13 cellular contexts compared by ENCODE assay signal in the genomic region with DNA sequence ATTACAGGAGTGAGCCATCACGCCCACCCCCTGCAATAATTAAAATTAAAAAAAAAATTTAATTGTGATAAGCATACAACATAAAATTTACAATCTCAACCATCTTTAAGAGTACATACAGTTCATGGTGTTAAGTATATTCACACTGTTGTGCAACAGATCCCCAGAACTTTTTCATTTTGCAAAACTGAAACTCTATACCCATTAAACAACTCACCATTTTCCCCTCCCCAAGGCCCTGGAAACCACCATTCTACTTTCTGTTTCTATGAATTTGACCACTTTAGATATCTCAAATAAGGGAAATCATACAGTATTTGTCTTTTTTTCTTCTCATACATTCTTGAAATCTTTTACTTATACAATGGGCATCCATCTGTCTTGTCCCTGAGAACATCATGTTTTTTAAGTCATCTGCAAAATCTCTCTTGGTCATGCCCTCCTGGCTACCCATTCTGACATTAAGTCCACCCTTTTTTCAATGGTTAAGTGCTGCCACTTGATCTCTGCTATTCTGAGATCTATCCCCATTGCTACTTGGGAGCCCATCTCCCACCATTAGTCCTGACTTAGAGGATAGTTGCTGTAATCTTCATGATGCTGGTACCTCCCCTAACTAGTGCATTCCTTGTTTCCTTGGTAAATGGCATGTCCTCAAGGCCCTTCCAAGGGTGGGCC. TPM values are rescaled to one million over a fixed set of nuclear protein-coding genes. Genes with fewer than 3 reads are reported as not detected.
A peak's percentile ranks its signal among the peaks of the same experiment; 100 is the strongest.
DNase-seq lines count a peak whose midpoint lies in the region; ATAC-seq and TF ChIP-seq lines count a peak whose summit lies in the region.
"Had no signal": no experiment of that assay in that cellular context is flagged by ENCODE, and none has a peak within 500 bp of the region (broad histone marks: within the 10 kb centered on the region; RNA-seq: fewer than 3 reads in every experiment).

No MANE protein-coding gene starts in this region.

- WGBS in thyroid gland, 2 donors = 95 to 96% methylated on average over 1 of the region's 1 CpG

- no peak for TF ChIP-seq CTCF in thyroid gland (IDR thresholded peaks at IDR 0.05)

- ATAC-seq in GM18517 (IDR thresholded peaks at IDR 0.05; ENCODE audit: unreplicated experiment) (peak; percentile 76), GM21423 (IDR thresholded peaks at IDR 0.05; ENCODE audit: unreplicated experiment) (peak; percentile 74), HG03432 (IDR thresholded peaks at IDR 0.05; ENCODE audit: unreplicated experiment) (peak; percentile 77), GM21360 (IDR thresholded peaks at IDR 0.05; ENCODE audit: unreplicated experiment) (no peak)
- ATAC-seq: gastrocnemius medialis, right cardiac atrium had no signal

- DNase-seq in fibroblast of peridontal ligament (ENCODE audit: extremely low read depth) (peak; percentile 37), NCI-H345 treated with DMSO at 0.1 percent for 48 hours (lab: John Stamatoyannopoulos, UW; ENCODE audit: unreplicated experiment) (no peak), thyroid gland (no peak), NCI-H1092 treated with DMSO at 0.1 percent for 48 hours (lab: John Stamatoyannopoulos, UW) (no peak)
- DNase-seq: endodermal cell, gastrocnemius medialis, NCI-H2081, right cardiac atrium, SJCRH30 had no signal

- no peak overlapping the region for H3K27ac ChIP-seq in thyroid gland
- H3K27ac ChIP-seq: gastrocnemius medialis, SJCRH30 had no signal

- H3K4me3 ChIP-seq in thyroid gland (replicated peaks in 1 of 3) = no peak overlapping the region
- H3K4me3 ChIP-seq: gastrocnemius medialis, SJCRH30 had no signal

- H3K36me3 ChIP-seq in thyroid gland = no peaks in the 10 kb centered on the region
- H3K36me3 ChIP-seq: gastrocnemius medialis, SJCRH30 had no signal

- no peaks in the 10 kb centered on the region for H3K4me1 ChIP-seq in thyroid gland
- H3K4me1 ChIP-seq: gastrocnemius medialis, SJCRH30 had no signal

- TF ChIP-seq POLR2A in thyroid gland (IDR thresholded peaks at IDR 0.05) = no peak

- H3K27me3 ChIP-seq in thyroid gland = no peaks in the 10 kb centered on the region
- H3K27me3 ChIP-seq: gastrocnemius medialis, SJCRH30 had no signal

- intact Hi-C loops in thyroid gland (cut with DNase I) = no loop called here

- H3K9me3 ChIP-seq in thyroid gland = no peaks in the 10 kb centered on the region
- H3K9me3 ChIP-seq: gastrocnemius medialis had no signal

RNA-seq across cellular contexts. Expression of a gene that starts 39.4 kb away (rescaled TPM):
- 10 to 100 TPM; 51.1 to 58.8 (median 54.1) TPM for total RNA-seq in thyroid gland

RNA-seq across cellular contexts. Expression of a gene that starts 46.4 kb away (rescaled TPM):
- 10 to 100 TPM; 40.5 to 69.7 (median 54.5) TPM for total RNA-seq in thyroid gland

RNA-seq across cellular contexts. Expression of a gene that starts 47.5 kb away (rescaled TPM):
- total RNA-seq in thyroid gland = 10 to 100 TPM; 42.7 to 54.6 (median 48.7) TPM
